ENCODE assay signal across 2 cellular contexts in the genomic region with DNA sequence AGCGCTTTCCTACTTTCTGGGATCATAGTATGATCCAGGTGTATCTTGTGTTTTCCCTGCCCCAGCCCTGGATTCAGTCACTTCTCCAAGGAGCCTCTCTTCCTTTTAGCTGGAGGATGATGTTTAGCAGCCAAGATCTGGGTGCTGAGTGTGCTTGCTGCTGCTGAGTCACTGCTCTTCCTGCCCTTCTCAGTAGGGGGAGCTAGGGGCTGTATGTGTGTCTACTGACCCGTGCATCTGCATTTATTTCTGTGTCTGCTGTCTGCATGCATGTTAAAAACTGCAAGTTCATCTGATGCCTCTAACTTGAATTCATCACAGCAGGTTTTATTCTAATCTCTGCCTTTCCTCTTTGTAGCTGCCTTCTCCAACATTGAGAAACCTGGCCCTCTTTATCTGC.
TF ChIP-seq lines count a peak whose summit lies in the region.

No MANE protein-coding gene starts in this region.

TF ChIP-seq in Ishikawa, 13 proteins besides CTCF, POLR2A, EP300 and RAD21:
- TF ChIP-seq TCF12 (IDR thresholded peaks at IDR 0.05; ENCODE audit: low read depth) (no peak), FOXM1 (IDR thresholded peaks at IDR 0.05; ENCODE audit: borderline replicate concordance, low read depth) (no peak), YY1 (IDR thresholded peaks at IDR 0.05; ENCODE audit: low read depth) (no peak), ZBTB7A (IDR thresholded peaks at IDR 0.05; ENCODE audit: low read depth) (no peak), TAF1 (IDR thresholded peaks at IDR 0.05; ENCODE audit: low read depth) (no peak), CREB1 (IDR thresholded peaks at IDR 0.05; ENCODE audit: low read depth) (no peak), CEBPB (IDR thresholded peaks at IDR 0.05) (no peak), TEAD4 (IDR thresholded peaks at IDR 0.05) (no peak), NFIC (IDR thresholded peaks at IDR 0.05) (no peak), EGR1 (IDR thresholded peaks at IDR 0.05) (no peak)
- TF ChIP-seq, protein P1, sequence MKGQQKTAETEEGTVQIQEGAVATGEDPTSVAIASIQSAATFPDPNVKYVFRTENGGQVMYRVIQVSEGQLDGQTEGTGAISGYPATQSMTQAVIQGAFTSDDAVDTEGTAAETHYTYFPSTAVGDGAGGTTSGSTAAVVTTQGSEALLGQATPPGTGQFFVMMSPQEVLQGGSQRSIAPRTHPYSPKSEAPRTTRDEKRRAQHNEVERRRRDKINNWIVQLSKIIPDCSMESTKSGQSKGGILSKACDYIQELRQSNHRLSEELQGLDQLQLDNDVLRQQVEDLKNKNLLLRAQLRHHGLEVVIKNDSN (IDR thresholded peaks at IDR 0.05), result no peak
- TF ChIP-seq, protein P2, sequence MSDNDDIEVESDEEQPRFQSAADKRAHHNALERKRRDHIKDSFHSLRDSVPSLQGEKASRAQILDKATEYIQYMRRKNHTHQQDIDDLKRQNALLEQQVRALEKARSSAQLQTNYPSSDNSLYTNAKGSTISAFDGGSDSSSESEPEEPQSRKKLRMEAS (IDR thresholded peaks at IDR 0.05), result no peak

TF ChIP-seq in GM12878, 131 proteins besides CTCF, POLR2A, EP300 and RAD21:
- TF ChIP-seq SUPT20H (IDR thresholded peaks at IDR 0.05; ENCODE audit: borderline replicate concordance, control insufficient read depth, low read depth, low read length) (no peak), HDAC6 (IDR thresholded peaks at IDR 0.05; ENCODE audit: unreplicated experiment) (no peak), ZNF384 (IDR thresholded peaks at IDR 0.05; ENCODE audit: borderline replicate concordance, low read depth, low read length) (no peak), SMC3 (IDR thresholded peaks at IDR 0.05; ENCODE audit: borderline replicate concordance, low read length) (no peak), BHLHE40 (IDR thresholded peaks at IDR 0.05; ENCODE audit: borderline replicate concordance in 1 of 2, low read depth in 2 of 2, low read length in 1 of 2) (no peak), ZNF24 (IDR thresholded peaks at IDR 0.05) (no peak)
- TF ChIP-seq, protein P3, sequence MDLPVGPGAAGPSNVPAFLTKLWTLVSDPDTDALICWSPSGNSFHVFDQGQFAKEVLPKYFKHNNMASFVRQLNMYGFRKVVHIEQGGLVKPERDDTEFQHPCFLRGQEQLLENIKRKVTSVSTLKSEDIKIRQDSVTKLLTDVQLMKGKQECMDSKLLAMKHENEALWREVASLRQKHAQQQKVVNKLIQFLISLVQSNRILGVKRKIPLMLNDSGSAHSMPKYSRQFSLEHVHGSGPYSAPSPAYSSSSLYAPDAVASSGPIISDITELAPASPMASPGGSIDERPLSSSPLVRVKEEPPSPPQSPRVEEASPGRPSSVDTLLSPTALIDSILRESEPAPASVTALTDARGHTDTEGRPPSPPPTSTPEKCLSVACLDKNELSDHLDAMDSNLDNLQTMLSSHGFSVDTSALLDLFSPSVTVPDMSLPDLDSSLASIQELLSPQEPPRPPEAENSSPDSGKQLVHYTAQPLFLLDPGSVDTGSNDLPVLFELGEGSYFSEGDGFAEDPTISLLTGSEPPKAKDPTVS (IDR thresholded peaks at IDR 0.05; ENCODE audit: low read depth, low read length), result no peak
- TF ChIP-seq, protein P4, sequence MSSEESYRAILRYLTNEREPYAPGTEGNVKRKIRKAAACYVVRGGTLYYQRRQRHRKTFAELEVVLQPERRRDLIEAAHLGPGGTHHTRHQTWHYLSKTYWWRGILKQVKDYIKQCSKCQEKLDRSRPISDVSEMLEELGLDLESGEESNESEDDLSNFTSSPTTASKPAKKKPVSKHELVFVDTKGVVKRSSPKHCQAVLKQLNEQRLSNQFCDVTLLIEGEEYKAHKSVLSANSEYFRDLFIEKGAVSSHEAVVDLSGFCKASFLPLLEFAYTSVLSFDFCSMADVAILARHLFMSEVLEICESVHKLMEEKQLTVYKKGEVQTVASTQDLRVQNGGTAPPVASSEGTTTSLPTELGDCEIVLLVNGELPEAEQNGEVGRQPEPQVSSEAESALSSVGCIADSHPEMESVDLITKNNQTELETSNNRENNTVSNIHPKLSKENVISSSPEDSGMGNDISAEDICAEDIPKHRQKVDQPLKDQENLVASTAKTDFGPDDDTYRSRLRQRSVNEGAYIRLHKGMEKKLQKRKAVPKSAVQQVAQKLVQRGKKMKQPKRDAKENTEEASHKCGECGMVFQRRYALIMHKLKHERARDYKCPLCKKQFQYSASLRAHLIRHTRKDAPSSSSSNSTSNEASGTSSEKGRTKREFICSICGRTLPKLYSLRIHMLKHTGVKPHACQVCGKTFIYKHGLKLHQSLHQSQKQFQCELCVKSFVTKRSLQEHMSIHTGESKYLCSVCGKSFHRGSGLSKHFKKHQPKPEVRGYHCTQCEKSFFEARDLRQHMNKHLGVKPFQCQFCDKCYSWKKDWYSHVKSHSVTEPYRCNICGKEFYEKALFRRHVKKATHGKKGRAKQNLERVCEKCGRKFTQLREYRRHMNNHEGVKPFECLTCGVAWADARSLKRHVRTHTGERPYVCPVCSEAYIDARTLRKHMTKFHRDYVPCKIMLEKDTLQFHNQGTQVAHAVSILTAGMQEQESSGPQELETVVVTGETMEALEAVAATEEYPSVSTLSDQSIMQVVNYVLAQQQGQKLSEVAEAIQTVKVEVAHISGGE (CRISPR knock-in tag; IDR thresholded peaks at IDR 0.05), result no peak
- TF ChIP-seq, protein P5, sequence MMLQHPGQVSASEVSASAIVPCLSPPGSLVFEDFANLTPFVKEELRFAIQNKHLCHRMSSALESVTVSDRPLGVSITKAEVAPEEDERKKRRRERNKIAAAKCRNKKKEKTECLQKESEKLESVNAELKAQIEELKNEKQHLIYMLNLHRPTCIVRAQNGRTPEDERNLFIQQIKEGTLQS (IDR thresholded peaks at IDR 0.05; ENCODE audit: borderline replicate concordance, extremely low read depth, low read depth, low read length), result no peak
- TF ChIP-seq, protein P6, sequence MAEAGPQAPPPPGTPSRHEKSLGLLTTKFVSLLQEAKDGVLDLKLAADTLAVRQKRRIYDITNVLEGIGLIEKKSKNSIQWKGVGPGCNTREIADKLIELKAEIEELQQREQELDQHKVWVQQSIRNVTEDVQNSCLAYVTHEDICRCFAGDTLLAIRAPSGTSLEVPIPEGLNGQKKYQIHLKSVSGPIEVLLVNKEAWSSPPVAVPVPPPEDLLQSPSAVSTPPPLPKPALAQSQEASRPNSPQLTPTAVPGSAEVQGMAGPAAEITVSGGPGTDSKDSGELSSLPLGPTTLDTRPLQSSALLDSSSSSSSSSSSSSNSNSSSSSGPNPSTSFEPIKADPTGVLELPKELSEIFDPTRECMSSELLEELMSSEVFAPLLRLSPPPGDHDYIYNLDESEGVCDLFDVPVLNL (IDR thresholded peaks at IDR 0.05; ENCODE audit: low read depth, low read length), result no peak
- TF ChIP-seq, protein P7, sequence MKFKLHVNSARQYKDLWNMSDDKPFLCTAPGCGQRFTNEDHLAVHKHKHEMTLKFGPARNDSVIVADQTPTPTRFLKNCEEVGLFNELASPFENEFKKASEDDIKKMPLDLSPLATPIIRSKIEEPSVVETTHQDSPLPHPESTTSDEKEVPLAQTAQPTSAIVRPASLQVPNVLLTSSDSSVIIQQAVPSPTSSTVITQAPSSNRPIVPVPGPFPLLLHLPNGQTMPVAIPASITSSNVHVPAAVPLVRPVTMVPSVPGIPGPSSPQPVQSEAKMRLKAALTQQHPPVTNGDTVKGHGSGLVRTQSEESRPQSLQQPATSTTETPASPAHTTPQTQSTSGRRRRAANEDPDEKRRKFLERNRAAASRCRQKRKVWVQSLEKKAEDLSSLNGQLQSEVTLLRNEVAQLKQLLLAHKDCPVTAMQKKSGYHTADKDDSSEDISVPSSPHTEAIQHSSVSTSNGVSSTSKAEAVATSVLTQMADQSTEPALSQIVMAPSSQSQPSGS (IDR thresholded peaks at IDR 0.05; ENCODE audit: low read length), result no peak
- TF ChIP-seq, protein P8, sequence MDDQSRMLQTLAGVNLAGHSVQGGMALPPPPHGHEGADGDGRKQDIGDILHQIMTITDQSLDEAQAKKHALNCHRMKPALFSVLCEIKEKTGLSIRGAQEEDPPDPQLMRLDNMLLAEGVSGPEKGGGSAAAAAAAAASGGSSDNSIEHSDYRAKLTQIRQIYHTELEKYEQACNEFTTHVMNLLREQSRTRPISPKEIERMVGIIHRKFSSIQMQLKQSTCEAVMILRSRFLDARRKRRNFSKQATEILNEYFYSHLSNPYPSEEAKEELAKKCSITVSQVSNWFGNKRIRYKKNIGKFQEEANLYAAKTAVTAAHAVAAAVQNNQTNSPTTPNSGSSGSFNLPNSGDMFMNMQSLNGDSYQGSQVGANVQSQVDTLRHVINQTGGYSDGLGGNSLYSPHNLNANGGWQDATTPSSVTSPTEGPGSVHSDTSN (IDR thresholded peaks at IDR 0.05; ENCODE audit: insufficient replicate concordance, low read depth, low read length), result no peak
- TF ChIP-seq, protein P9, sequence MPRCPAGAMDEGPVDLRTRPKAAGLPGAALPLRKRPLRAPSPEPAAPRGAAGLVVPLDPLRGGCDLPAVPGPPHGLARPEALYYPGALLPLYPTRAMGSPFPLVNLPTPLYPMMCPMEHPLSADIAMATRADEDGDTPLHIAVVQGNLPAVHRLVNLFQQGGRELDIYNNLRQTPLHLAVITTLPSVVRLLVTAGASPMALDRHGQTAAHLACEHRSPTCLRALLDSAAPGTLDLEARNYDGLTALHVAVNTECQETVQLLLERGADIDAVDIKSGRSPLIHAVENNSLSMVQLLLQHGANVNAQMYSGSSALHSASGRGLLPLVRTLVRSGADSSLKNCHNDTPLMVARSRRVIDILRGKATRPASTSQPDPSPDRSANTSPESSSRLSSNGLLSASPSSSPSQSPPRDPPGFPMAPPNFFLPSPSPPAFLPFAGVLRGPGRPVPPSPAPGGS (IDR thresholded peaks at IDR 0.05; ENCODE audit: borderline replicate concordance, insufficient read depth, low read depth, low read length, poor library complexity, severe bottlenecking), result no peak
